ENCODE assay signal across 11 cellular contexts in genomic region chr3:165642761-165643432, GRCh38.
DNase-seq lines count a peak whose midpoint lies in the region; ATAC-seq, FAIRE-seq and TF ChIP-seq lines count a peak whose summit lies in the region.
"Had no signal": no experiment of that assay in that cellular context is flagged by ENCODE, and none has a peak within 500 bp of the region (broad histone marks: within the 10 kb centered on the region; RNA-seq: fewer than 3 reads in every experiment).

No MANE protein-coding gene starts in this region.

- H3K4me2 ChIP-seq in keratinocyte (ENCODE audit: control insufficient read depth, extremely low read depth, insufficient read depth, low read depth, low read length): peak overlapping the region; percentile 73

- no peak overlapping the region for H3K27ac Mint-ChIP-seq in immature natural killer cell

- peak overlapping the region; percentile 45 for H3K27ac ChIP-seq in keratinocyte (ENCODE audit: control insufficient read depth, insufficient read depth, low read length)
- H3K27ac ChIP-seq: gastrocnemius medialis had no signal

- H3K9me1 ChIP-seq in keratinocyte (ENCODE audit: control insufficient read depth, extremely low read depth, insufficient read depth, low read length): no peaks in the 10 kb centered on the region

- no peaks in the 10 kb centered on the region for H3K79me2 ChIP-seq in keratinocyte (ENCODE audit: control insufficient read depth, insufficient read depth, low read length)

- TF ChIP-seq CTCF in keratinocyte (optimal IDR thresholded peaks at IDR 0.05 in 1 of 3, IDR thresholded peaks at IDR 0.05 in 1 of 3, conservative IDR thresholded peaks at IDR 0.05 in 1 of 3; ENCODE audit: extremely low read depth in 1 of 3, insufficient read depth in 2 of 3, low read length in 3 of 3): no peak

- DNase-seq in A172 (ENCODE audit: low spot score) (peak; percentile 98), HTR-8/SVneo (ENCODE audit: insufficient read length, low spot score) (peak; percentile 54), amniotic stem cell (lab: John Stamatoyannopoulos, UW) (peak; percentile 55), keratinocyte (ENCODE audit: low read depth, low spot score) (peak; percentile 86), immature natural killer cell (no peak), NAMALWA (ENCODE audit: low spot score) (no peak), HuH-7 (ENCODE audit: low spot score) (no peak)
- DNase-seq: NCI-H2171 treated with DMSO at 0.1 percent for 48 hours had no signal

- no peaks in the 10 kb centered on the region for H4K20me1 ChIP-seq in keratinocyte (ENCODE audit: control insufficient read depth, extremely low read depth, insufficient read depth, low read length)

- H3K4me3 Mint-ChIP-seq in immature natural killer cell: no peak overlapping the region

- no peaks in the 10 kb centered on the region for H3K27me3 ChIP-seq in keratinocyte (ENCODE audit: control insufficient read depth, extremely low read depth, insufficient read depth, low read length)
- H3K27me3 ChIP-seq: gastrocnemius medialis had no signal

- H3K4me1 ChIP-seq in keratinocyte (ENCODE audit: control insufficient read depth, extremely low read depth, insufficient read depth, low read length): peaks cover 11% of the 10 kb centered on the region
- H3K4me1 ChIP-seq: gastrocnemius medialis had no signal

- H3K9me3 ChIP-seq in keratinocyte (ENCODE audit: control insufficient read depth, low read depth, low read length): peaks cover 4% of the 10 kb centered on the region
- H3K9me3 ChIP-seq: gastrocnemius medialis had no signal

- H2AFZ ChIP-seq in keratinocyte (ENCODE audit: control insufficient read depth, low read length): peak overlapping the region; percentile 3

- H3K36me3 ChIP-seq in keratinocyte (ENCODE audit: control insufficient read depth in 2 of 2, extremely low read depth in 1 of 2, insufficient read depth in 2 of 2, low read length in 2 of 2): no peaks in the 10 kb centered on the region
- H3K36me3 ChIP-seq: gastrocnemius medialis had no signal

- no peak for ATAC-seq in GM21423 (IDR thresholded peaks at IDR 0.05; ENCODE audit: unreplicated experiment)

- H3K9ac ChIP-seq in keratinocyte (ENCODE audit: control insufficient read depth, extremely low read depth, insufficient read depth, low read length): no peak overlapping the region

- peaks cover 0 to 2% (median 1%) of the 10 kb centered on the region in 3 donors for H3K27me3 Mint-ChIP-seq in immature natural killer cell (ENCODE audit: low read depth in 3 of 3)

- dilution Hi-C loops in keratinocyte (cut with MboI; ENCODE audit: extremely low pct_ligation_motif_present, low sequenced_read_pairs): no loop called here

- peaks cover 15 to 39% (median 26%) of the 10 kb centered on the region in 6 donors for H3K9me3 Mint-ChIP-seq in immature natural killer cell

- H3K36me3 Mint-ChIP-seq in immature natural killer cell: peaks cover 0 to 4% (median 0%) of the 10 kb centered on the region in 3 donors

- FAIRE-seq in HTR-8/SVneo (lab: Jason Lieb, UNC) (peak; percentile 16), keratinocyte (lab: Jason Lieb, UNC) (peak; percentile 93)
- FAIRE-seq: G401.6 had no signal

- H3K4me1 Mint-ChIP-seq in immature natural killer cell: no peaks in the 10 kb centered on the region

- H3K4me3 ChIP-seq in keratinocyte (ENCODE audit: control insufficient read depth in 2 of 3, extremely low read depth in 1 of 3, insufficient read depth in 2 of 3, low read depth in 1 of 3, low read length in 3 of 3): no peak overlapping the region
- H3K4me3 ChIP-seq: gastrocnemius medialis had no signal

Comparison
In these comparisons a context has a peak if more than half of its experiments do, and no peak if none do; other contexts are left out.
1. DNase-seq: peak in A172 (single experiment), HTR-8/SVneo (single experiment), amniotic stem cell (single experiment) and keratinocyte (single experiment); none in immature natural killer cell (0 of 3), NAMALWA (single experiment) and HuH-7 (single experiment).